8 cellular contexts compared by ENCODE assay signal in genomic region chr6:18154507-18155272, GRCh38. TPM values are rescaled to one million over a fixed set of nuclear protein-coding genes. Genes with fewer than 3 reads are reported as not detected.
DNase-seq lines count a peak whose midpoint lies in the region; ATAC-seq, FAIRE-seq and TF ChIP-seq lines count a peak whose summit lies in the region.

Gene TPMT (minus strand): TSS chr6:18155077. CDS start chr6:18149127, 5,950 bp downstream.

- H3K23ac ChIP-seq in H1 (ENCODE audit: insufficient read length) = no peak within 1 kb of the TSS

- H2AFZ ChIP-seq in H1 (ENCODE audit: low read length) = peak within 1 kb of the TSS; percentile 85

- H3K4me2 ChIP-seq in H1 (ENCODE audit: insufficient read depth in 1 of 2, low read depth in 2 of 2, low read length in 2 of 2) = peak within 1 kb of the TSS; percentile 71 to 78

- H3K36me3 ChIP-seq in H1 (ENCODE audit: control insufficient read depth in 2 of 4, insufficient read depth in 4 of 4, low read length in 3 of 4) (no peaks in the 10 kb centered on the region), vagina (no peaks in the 10 kb centered on the region)

- no peak for TF ChIP-seq RAD21 in H1 (IDR thresholded peaks at IDR 0.05 in 1 of 2, conservative IDR thresholded peaks at IDR 0.05 in 1 of 2; ENCODE audit: low read depth in 2 of 2, low read length in 2 of 2)

- H2BK20ac ChIP-seq in H1 (ENCODE audit: low read length) = no peak within 1 kb of the TSS

- WGBS in H1 (ENCODE audit: extremely low coverage in 1 of 2, insufficient coverage in 1 of 2, insufficient read length in 1 of 2, insufficient replicate concordance in 2 of 2, low coverage in 1 of 2, low lambda C conversion rate in 2 of 2, missing lambda C conversion rate in 1 of 2), 2 experiments = 1% methylated on average over 19 of the region's 54 CpGs; no CpG with 5 or more reads in 1 of the 2 experiments

- H3K9me3 ChIP-seq in H1 (ENCODE audit: insufficient read depth in 2 of 2, low read depth in 1 of 2, low read length in 1 of 2) (no peaks in the 10 kb centered on the region), vagina (no peaks in the 10 kb centered on the region)

- H3K9ac ChIP-seq in H1 (replicated peaks in 1 of 4; ENCODE audit: extremely low read depth in 1 of 4, low read depth in 3 of 4, low read length in 3 of 4) = peak within 1 kb of the TSS; percentile 76 to 85 (median 80)

- H3K27ac Mint-ChIP-seq in IgD-negative memory B cell = peak within 1 kb of the TSS; percentile 94 to 98 (median 95)

- peak within 1 kb of the TSS; percentile 76 for H3K4me3 ChIP-seq in GM12875 (ENCODE audit: low read depth, low read length)
- H3K4me3 ChIP-seq in H1 (ENCODE audit: extremely low read depth in 1 of 4, insufficient read depth in 2 of 4, low read depth in 3 of 4, low read length in 4 of 4) = peak within 1 kb of the TSS; percentile 84 to 99 (median 94)
- peak within 1 kb of the TSS; percentile 85 to 97 for H3K4me3 ChIP-seq in vagina

- no peak within 1 kb of the TSS for H4K5ac ChIP-seq in H1 (ENCODE audit: insufficient read length, low read depth, low read length)

- CTCF ChIA-PET in H1 (lab: Charles Lee; ENCODE audit: partially characterized antibody) = interaction anchor here (0.6 kb wide), 1 partner anchor 37 kb away, joined by 3 read pairs; no protein-coding TSS in a partner anchor

- H3K18ac ChIP-seq in H1 (ENCODE audit: extremely low read depth, low read length) = 0 out of 2 replicates have a peak within 1 kb of the TSS, but pooled peaks have one; percentile 32

- no peaks in the 10 kb centered on the region for H3K9me3 Mint-ChIP-seq in IgD-negative memory B cell

- H3K23me2 ChIP-seq in H1 (ENCODE audit: low read depth, low read length) = peaks cover 1% of the 10 kb centered on the region; the same call in 1 of the 2 replicates

- H3K4me1 ChIP-seq in H1 (replicated peaks in 1 of 4; ENCODE audit: control insufficient read depth in 3 of 4, insufficient read depth in 4 of 4, low read length in 3 of 4) = peaks cover 0 to 3% (median 1%) of the 10 kb centered on the region in 4 experiments; a peak in 2 of 7 replicates
- H3K4me1 ChIP-seq in vagina = peaks cover 29% of the 10 kb centered on the region

- H3K36me3 Mint-ChIP-seq in IgD-negative memory B cell = peaks cover 5% of the 10 kb centered on the region

- TF ChIP-seq POLR2A in H1 (IDR thresholded peaks at IDR 0.05; ENCODE audit: control extremely low read depth in 1 of 2, low read depth in 2 of 2, low read length in 2 of 2) (peak; percentile 69 to 79; a peak in 2 of 3 replicates), vagina (IDR thresholded peaks at IDR 0.05) (peak in 1 of 2 donors; percentile 72)

- H3K27ac ChIP-seq in H1 (ENCODE audit: low read depth, low read length) (peak within 1 kb of the TSS; percentile 67; the same call in 1 of the 2 replicates), vagina (peak within 1 kb of the TSS; percentile 77)

- peak within 1 kb of the TSS; percentile 79 for H3K56ac ChIP-seq in H1 (replicated peaks; ENCODE audit: insufficient read length, low read depth, low read length)

- H2BK15ac ChIP-seq in H1 (ENCODE audit: low read length) = no peak within 1 kb of the TSS

- H3K4ac ChIP-seq in H1 (replicated peaks; ENCODE audit: insufficient read length, low read depth, low read length) = no peak within 1 kb of the TSS

- H2BK120ac ChIP-seq in H1 (replicated peaks; ENCODE audit: low read depth, low read length) = peak within 1 kb of the TSS; percentile 43

- intact Hi-C loops in vagina (cut with DNase I) = no loop called here

- no peaks in the 10 kb centered on the region for H3K27me3 Mint-ChIP-seq in IgD-negative memory B cell

- FAIRE-seq in H1 (lab: Jason Lieb, UNC) = no peak

- no peaks in the 10 kb centered on the region for H4K20me1 ChIP-seq in H1 (replicated peaks in 1 of 2; ENCODE audit: control insufficient read depth in 1 of 2, insufficient read depth in 2 of 2, low read length in 2 of 2)

- H3K4me3 Mint-ChIP-seq in IgD-negative memory B cell = peak within 1 kb of the TSS; percentile 98 to 99 (median 98)

- H4K8ac ChIP-seq in H1 (ENCODE audit: extremely low read depth, insufficient read depth, low read length) = no peak within 1 kb of the TSS; the same call in 1 of the 2 replicates

- no peaks in the 10 kb centered on the region for H3K79me1 ChIP-seq in H1 (ENCODE audit: low read depth, low read length)

- no peaks in the 10 kb centered on the region for H3K79me2 ChIP-seq in H1 (ENCODE audit: control insufficient read depth in 1 of 2, insufficient read depth in 2 of 2, low read length in 2 of 2)

- TF ChIP-seq CTCF in GM12875 (IDR thresholded peaks at IDR 0.05; ENCODE audit: borderline replicate concordance, insufficient read depth, low read depth, low read length) = no peak
- no peak for TF ChIP-seq CTCF in H1 (IDR thresholded peaks at IDR 0.05; ENCODE audit: control extremely low read depth in 1 of 3, insufficient read depth in 1 of 3, low read depth in 1 of 3, low read length in 3 of 3)
- no peak for TF ChIP-seq CTCF in vagina (IDR thresholded peaks at IDR 0.05)

- H3K27me3 ChIP-seq in H1 (replicated peaks in 1 of 4; ENCODE audit: control insufficient read depth in 3 of 4, extremely low read depth in 1 of 4, insufficient read depth in 3 of 4, low read length in 3 of 4) = no peaks in the 10 kb centered on the region
- no peaks in the 10 kb centered on the region for H3K27me3 ChIP-seq in vagina

- no peak within 1 kb of the TSS for H4K91ac ChIP-seq in H1 (replicated peaks; ENCODE audit: insufficient read length, low read length)

- no peak within 1 kb of the TSS for H3K14ac ChIP-seq in H1 (ENCODE audit: insufficient read length)

- H2BK12ac ChIP-seq in H1 (ENCODE audit: low read depth, low read length) = no peak within 1 kb of the TSS

- no peak for TF ChIP-seq EP300 in H1 (IDR thresholded peaks at IDR 0.05; ENCODE audit: borderline replicate concordance in 1 of 2, low read depth in 2 of 2, low read length in 2 of 2)

- ATAC-seq in GM21786 (IDR thresholded peaks at IDR 0.05; ENCODE audit: unreplicated experiment) = peak; percentile 51

- peaks cover 18 to 35% (median 19%) of the 10 kb centered on the region in 3 donors for H3K4me1 Mint-ChIP-seq in IgD-negative memory B cell

- POLR2A ChIA-PET in H1 (lab: Charles Lee; ENCODE audit: partially characterized antibody) = interaction anchor here (0.6 to 1.6 kb wide), 4 partner anchors 12 to 225 kb away, joined by 3 to 5 read pairs (median 3); no protein-coding TSS in a partner anchor

- peak; percentile 84 for DNase-seq in SHP77 treated with DMSO at 0.1 percent for 48 hours (lab: John Stamatoyannopoulos, UW)
- DNase-seq in H1 (ENCODE audit: low read depth in 1 of 2, low spot score in 2 of 2) = peak in 1 of 2 experiments; percentile 98
- peak; percentile 21 for DNase-seq in mucosa of gallbladder (ENCODE audit: low spot score)
- peak; percentile 97 to 98 for DNase-seq in vagina (ENCODE audit: extremely low spot score in 2 of 2)
- DNase-seq in GM19238 (ENCODE audit: insufficient read length, low spot score) = no peak

- no peak within 1 kb of the TSS for H2AK5ac ChIP-seq in H1 (ENCODE audit: low read depth, low read length)

- no peak within 1 kb of the TSS; the same call in 1 of the 2 replicates for H2BK5ac ChIP-seq in H1 (ENCODE audit: low read depth, low read length)

TF ChIP-seq in H1, 55 proteins besides CTCF, POLR2A, EP300 and RAD21:
- TF ChIP-seq JUN (IDR thresholded peaks at IDR 0.05; ENCODE audit: low read depth, low read length) = no peak
- 0 out of 2 replicates have a peak, but pooled peaks have one; percentile 44 for TF ChIP-seq SP4 (IDR thresholded peaks at IDR 0.05; ENCODE audit: low read length)
- peak; percentile 22; the same call in 1 of the 2 replicates for TF ChIP-seq EGR1 (IDR thresholded peaks at IDR 0.05; ENCODE audit: borderline replicate concordance, low read depth, low read length)
- no peak for TF ChIP-seq ASH2L (IDR thresholded peaks at IDR 0.05; ENCODE audit: low read length)
- peak; percentile 62 to 85; a peak in 2 of 4 replicates for TF ChIP-seq SIN3A (conservative IDR thresholded peaks at IDR 0.05 in 1 of 2, IDR thresholded peaks at IDR 0.05 in 1 of 2; ENCODE audit: low read depth in 1 of 2, low read length in 2 of 2)
- peak; percentile 72 for TF ChIP-seq PHF8 (conservative IDR thresholded peaks at IDR 0.05; ENCODE audit: low read depth, low read length)
- TF ChIP-seq TAF1 (IDR thresholded peaks at IDR 0.05; ENCODE audit: low read depth, low read length) = peak; percentile 87
- TF ChIP-seq YY1 (IDR thresholded peaks at IDR 0.05; ENCODE audit: low read depth, low read length) = peak; percentile 86
- peak; percentile 40 for TF ChIP-seq TAF7 (optimal IDR thresholded peaks at IDR 0.05; ENCODE audit: borderline replicate concordance, low read depth, low read length)
- TF ChIP-seq TBP (IDR thresholded peaks at IDR 0.05; ENCODE audit: low read depth, low read length) = peak; percentile 72; the same call in 1 of the 2 replicates
- no peak for TF ChIP-seq BACH1 (IDR thresholded peaks at IDR 0.05; ENCODE audit: low read length)
- peak; percentile 84; the same call in 1 of the 2 replicates for TF ChIP-seq POLR2AphosphoS5 (IDR thresholded peaks at IDR 0.05; ENCODE audit: low read depth, low read length)
- TF ChIP-seq SAP30 (IDR thresholded peaks at IDR 0.05; ENCODE audit: insufficient read depth, insufficient replicate concordance, low read length) = peak; percentile 69
- peak; percentile 74; the same call in 1 of the 2 replicates for TF ChIP-seq CREB1 (IDR thresholded peaks at IDR 0.05)

RNA-seq across cellular contexts. Expression of gene TPMT, which starts in this region (rescaled TPM):
- 5.4 TPM for polyA plus RNA-seq in IgD-negative memory B cell
- total RNA-seq in H1 (2021; fragmentation: NEBNext Ultra II Directional; extraction: Animal tissue kit (Norgen Biotek cat#: 25700)) = 17.2 and 18.3 TPM in 2 replicates
- 7.9 and 12.3 TPM in 2 replicates for polyA plus RNA-seq in H1 (2011; rRNA removed)
- polyA plus RNA-seq in H1 (2011; cell fraction: cytosol; rRNA removed) = 12.5 TPM
- polyA plus RNA-seq in H1 (2011; cell fraction: nucleus; rRNA removed) = 5.9 TPM
- 12.0 to 21.6 TPM (median 12.7 TPM) in 4 replicates for polyA plus RNA-seq in H1 (2012, experiment 1 of 2)
- polyA plus RNA-seq in H1 (2012, experiment 2 of 2) = 3.0 TPM
- polyA plus RNA-seq in H1 (2013, experiment 1 of 2) = 14.9 TPM
- 14.4 TPM for polyA plus RNA-seq in H1 (2013, experiment 2 of 2)
- 7.0 and 10.0 TPM in 2 replicates for polyA minus RNA-seq in H1 (2011; rRNA and poly(A)+ RNA removed)
- polyA minus RNA-seq in H1 (2011; cell fraction: cytosol; rRNA and poly(A)+ RNA removed) = 4.5 TPM
- 10.4 TPM for polyA minus RNA-seq in H1 (2011; cell fraction: nucleus; rRNA and poly(A)+ RNA removed)
- total RNA-seq in mucosa of gallbladder = 18.5 TPM
- 11.0 TPM for total RNA-seq in vagina
